32 cellular contexts compared by ENCODE assay signal in genomic region chr7:69714886-69715571, GRCh38.
DNase-seq lines count a peak whose midpoint lies in the region; ATAC-seq, FAIRE-seq and TF ChIP-seq lines count a peak whose summit lies in the region.
"Had no signal": no experiment of that assay in that cellular context is flagged by ENCODE, and none has a peak within 500 bp of the region (broad histone marks: within the 10 kb centered on the region; RNA-seq: fewer than 3 reads in every experiment).

No MANE protein-coding gene starts in this region.

- peak; percentile 8 for DNase-seq in GM03348 (ENCODE audit: low spot score)
- DNase-seq in GM12878 (ENCODE audit: low read depth, low spot score): no peak
- DNase-seq in adrenal gland: no peak
- no peak for DNase-seq in hippocampal formation (lab: John Stamatoyannopoulos, UW)
- DNase-seq in D721Med (ENCODE audit: insufficient read length, low spot score): no peak
- DNase-seq: activated CD4-positive, CD25-positive, alpha-beta regulatory T cell; activated naive CD4-positive, alpha-beta T cell; activated T-cell treated with anti-CD3 and anti-CD28 coated beads, Interleukin-2, amount 50 U/mL, for 4 hours; brain microvascular endothelial cell; CD8-positive, alpha-beta T cell; foreskin melanocyte; heart right ventricle; Karpas-422; lower lobe of right lung; midbrain; naive B cell; NCI-H1417 treated with DMSO at 0.1 percent for 48 hours; NCI-H2081 treated with DMSO at 0.1 percent for 48 hours; PC-9; posterior cingulate gyrus; right cardiac atrium; spleen; stimulated activated CD4-positive, alpha-beta T cell treated with anti-CD3 and anti-CD28 coated beads, Interleukin-2, amount 100 ng/mL, for 24 hours; stimulated activated naive CD8-positive, alpha-beta T cell treated with anti-CD3 and anti-CD28 coated beads, Interleukin-15, Interleukin-2, amounts not matched to agents 100 U/mL and 50 U/mL, for 24 hours had no signal

- TF ChIP-seq EP300 in GM12878 (IDR thresholded peaks at IDR 0.05; ENCODE audit: borderline replicate concordance in 1 of 2, control insufficient read depth in 1 of 2, low read depth in 2 of 2, low read length in 2 of 2): 0 out of 4 replicates have a peak, but pooled peaks of 1 of the 2 experiments have one; percentile 24

- H3K9ac ChIP-seq in GM12878 (ENCODE audit: control insufficient read depth, insufficient read depth, low read length): no peak overlapping the region

- TF ChIP-seq CTCF in GM12878 (IDR thresholded peaks at IDR 0.05 in 2 of 3, conservative IDR thresholded peaks at IDR 0.05 in 1 of 3; ENCODE audit: control insufficient read depth in 2 of 3, extremely low read depth in 1 of 3, insufficient read depth in 1 of 3, low read depth in 3 of 3, low read length in 3 of 3): no peak
- TF ChIP-seq CTCF in adrenal gland (IDR thresholded peaks at IDR 0.05): no peak
- no peak for TF ChIP-seq CTCF in D721Med (IDR thresholded peaks at IDR 0.05; ENCODE audit: insufficient read depth, missing control alignments)

- intact Hi-C loops in GM12878 (cut with micrococcal nuclease; ENCODE audit: unreplicated experiment) (no loop called here), adrenal gland (cut with DNase I) (no loop called here)

- H3K9me3 ChIP-seq in GM12878 (replicated peaks; ENCODE audit: control insufficient read depth, insufficient read depth, low read length) (no peaks in the 10 kb centered on the region), adrenal gland (replicated peaks in 1 of 3) (no peaks in the 10 kb centered on the region)
- H3K9me3 ChIP-seq: esophagus muscularis mucosa, heart right ventricle, lower lobe of right lung, neutrophil, spleen had no signal

- CTCF ChIA-PET in GM12878 (lab: Yijun Ruan, JAX): interaction anchor here (0.7 to 2.0 kb wide), 4 partner anchors 11 to 38 kb away, joined by 3 to 5 read pairs (median 4); no protein-coding TSS in a partner anchor

- BruUV-seq in GM12878 (replicated peaks; lab: Mats Ljungman, UMichigan): no TSS peak

- no peak overlapping the region for H2AFZ ChIP-seq in GM12878 (ENCODE audit: control insufficient read depth, low read depth, low read length)
- H2AFZ ChIP-seq: PC-9 had no signal

- WGBS in GM12878 (ENCODE audit: insufficient coverage, insufficient replicate concordance, low lambda C conversion rate, missing lambda C conversion rate): 0% methylated on average over 2 of the region's 2 CpGs
- 63 to 72% (median 69%) methylated on average over 2 of the region's 2 CpGs for WGBS in adrenal gland, 4 donors

- no peaks in the 10 kb centered on the region for H3K27me3 ChIP-seq in GM12878 (replicated peaks in 1 of 2; ENCODE audit: control insufficient read depth in 2 of 2, insufficient read depth in 2 of 2, low read length in 1 of 2)
- H3K27me3 ChIP-seq in adrenal gland: no peaks in the 10 kb centered on the region
- H3K27me3 ChIP-seq: brain microvascular endothelial cell, esophagus muscularis mucosa, heart right ventricle, neutrophil, spleen had no signal

- in situ Hi-C loops in GM12878 (cut with MboI): no loop called here

- TF ChIP-seq POLR2A in GM12878 (IDR thresholded peaks at IDR 0.05; ENCODE audit: low read depth, low read length): no peak
- no peak for TF ChIP-seq POLR2A in adrenal gland (IDR thresholded peaks at IDR 0.05)

- no peaks in the 10 kb centered on the region for H3K79me2 ChIP-seq in GM12878 (ENCODE audit: control insufficient read depth, insufficient read depth, low read length)

- peak; percentile 76 for ATAC-seq in GM18868 (IDR thresholded peaks at IDR 0.05; ENCODE audit: unreplicated experiment)
- ATAC-seq in HG02973 (IDR thresholded peaks at IDR 0.05; ENCODE audit: unreplicated experiment): peak; percentile 56
- ATAC-seq in GM12878: peak; percentile 86
- ATAC-seq: activated T-cell treated with anti-CD3 and anti-CD28 coated beads, Interleukin-2, amount 50 U/mL, for 4 hours; CD8-positive, alpha-beta T cell; heart right ventricle; lower lobe of right lung; right cardiac atrium; Right ventricle myocardium inferior; SK-N-SH treated with all-trans-retinoic acid at 6 μM for 48 hours; stimulated activated naive CD8-positive, alpha-beta T cell treated with anti-CD3 and anti-CD28 coated beads, Interleukin-15, Interleukin-2, amounts not matched to agents 100 U/mL and 50 U/mL, for 24 hours had no signal

- H3K36me3 ChIP-seq in GM12878 (ENCODE audit: control insufficient read depth in 2 of 2, insufficient read depth in 2 of 2, low read length in 1 of 2) (no peaks in the 10 kb centered on the region), adrenal gland (replicated peaks in 1 of 2) (no peaks in the 10 kb centered on the region)
- H3K36me3 ChIP-seq: brain microvascular endothelial cell, esophagus muscularis mucosa, heart right ventricle, lower lobe of right lung, neutrophil, spleen had no signal

- H3K4me3 ChIP-seq in GM12878 (no peak overlapping the region), adrenal gland (no peak overlapping the region)
- H3K4me3 ChIP-seq: esophagus muscularis mucosa, heart right ventricle, lower lobe of right lung, PC-9, spleen had no signal

- SMC1A ChIA-PET in GM12878 (lab: Charles Lee; ENCODE audit: uncharacterized antibody, unreplicated experiment): interaction anchor here (0.6 to 9.0 kb wide), 13 partner anchors 8 to 121 kb away, joined by 3 to 62 read pairs (median 4); no protein-coding TSS in a partner anchor

- RAD21 ChIA-PET in GM12878 (lab: Charles Lee; ENCODE audit: unreplicated experiment): interaction anchor here (0.6 to 1.1 kb wide), 8 partner anchors 10 to 115 kb away, joined by 3 to 5 read pairs (median 4); no protein-coding TSS in a partner anchor

- no peaks in the 10 kb centered on the region for H3K4me1 ChIP-seq in GM12878 (ENCODE audit: control insufficient read depth, insufficient read depth, low read length)
- H3K4me1 ChIP-seq in adrenal gland (replicated peaks in 1 of 2): peaks cover 0 to 6% of the 10 kb centered on the region in 2 donors
- H3K4me1 ChIP-seq: heart right ventricle, lower lobe of right lung, spleen had no signal

- no peak overlapping the region for H3K4me2 ChIP-seq in GM12878 (ENCODE audit: control insufficient read depth, insufficient read depth)
- H3K4me2 ChIP-seq: PC-9 had no signal

- H3K27ac ChIP-seq in GM12878 (ENCODE audit: control insufficient read depth, insufficient read depth): no peak overlapping the region
- H3K27ac ChIP-seq in adrenal gland: no peak overlapping the region
- H3K27ac ChIP-seq: brain microvascular endothelial cell, esophagus muscularis mucosa, heart right ventricle, lower lobe of right lung, neutrophil, PC-9, spleen had no signal

- TF ChIP-seq RAD21 in GM12878 (IDR thresholded peaks at IDR 0.05; ENCODE audit: insufficient read depth, low read depth, low read length): no peak

- FAIRE-seq in GM12878 (lab: Jason Lieb, UNC) (no peak), D721Med (lab: Jason Lieb, UNC) (no peak)
- FAIRE-seq: endometrium, H1 had no signal

- H4K20me1 ChIP-seq in GM12878 (ENCODE audit: control insufficient read depth, insufficient read depth): no peaks in the 10 kb centered on the region

- POLR2A ChIA-PET in GM12878 (lab: Charles Lee): interaction anchor here (0.5 to 2.1 kb wide), 5 partner anchors 12 to 1674 kb away, joined by 3 to 6 read pairs (median 4); no protein-coding TSS in a partner anchor

TF ChIP-seq in GM12878, 131 proteins besides CTCF, POLR2A, EP300 and RAD21:
- TF ChIP-seq RELA (IDR thresholded peaks at IDR 0.05; ENCODE audit: borderline replicate concordance, partially characterized antibody) (no peak), RUNX3 (IDR thresholded peaks at IDR 0.05; ENCODE audit: low read length) (peak; percentile 58), RELB (IDR thresholded peaks at IDR 0.05; ENCODE audit: low read depth) (0 out of 2 replicates have a peak, but pooled peaks have one; percentile 21), EED (IDR thresholded peaks at IDR 0.05; ENCODE audit: low read depth) (0 out of 2 replicates have a peak, but pooled peaks have one; percentile 31), LARP7 (IDR thresholded peaks at IDR 0.05) (no peak), RB1 (IDR thresholded peaks at IDR 0.05; ENCODE audit: borderline replicate concordance) (no peak), IKZF2 (IDR thresholded peaks at IDR 0.05) (0 out of 4 replicates have a peak, but pooled peaks of 1 of the 2 experiments have one; percentile 20), IRF4 (IDR thresholded peaks at IDR 0.05; ENCODE audit: low read depth, low read length) (peak; percentile 56; the same call in 1 of the 2 replicates), ATF2 (IDR thresholded peaks at IDR 0.05; ENCODE audit: low read length) (peak; percentile 41; the same call in 1 of the 2 replicates), NFIC (IDR thresholded peaks at IDR 0.05; ENCODE audit: low read depth, low read length) (peak; percentile 25; the same call in 1 of the 2 replicates), JUNB (IDR thresholded peaks at IDR 0.05) (peak; percentile 88), JUND (IDR thresholded peaks at IDR 0.05; ENCODE audit: low read depth, low read length) (peak; percentile 47; the same call in 1 of the 2 replicates)
